1 cellular context compared by ENCODE assay signal in the genomic region with DNA sequence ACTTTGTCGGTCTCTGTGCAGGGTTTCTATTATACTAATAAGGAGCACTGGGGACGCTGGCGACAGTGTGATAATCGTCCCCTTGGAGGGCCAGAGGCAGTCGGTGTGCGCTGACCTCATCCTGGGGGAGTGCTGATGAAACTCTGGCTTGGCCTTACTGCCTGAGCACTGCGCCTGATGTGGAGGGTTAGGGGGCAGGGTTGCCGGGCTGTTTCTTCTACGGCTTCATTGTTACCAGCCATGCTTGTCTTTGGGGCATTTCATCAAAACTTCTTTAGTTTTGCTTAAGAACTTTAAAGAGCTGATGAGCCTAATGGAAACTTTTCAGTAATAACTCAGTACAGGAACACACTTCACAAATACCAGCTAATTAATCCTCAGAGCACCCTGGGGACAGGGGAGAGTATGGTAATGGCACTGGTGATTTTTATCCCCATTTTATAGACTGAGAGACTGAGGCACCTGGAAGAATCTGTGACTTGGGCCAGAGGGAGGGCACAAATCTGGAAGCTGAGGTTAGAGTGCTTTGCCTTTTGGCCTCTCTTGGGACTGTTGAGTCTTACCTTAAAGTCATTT.
TF ChIP-seq lines count a peak whose summit lies in the region.

No MANE protein-coding gene starts in this region.

TF ChIP-seq in K562, 482 proteins besides CTCF, POLR2A, EP300 and RAD21 (continued from another document and continues in another):
- TF ChIP-seq, protein P1, sequence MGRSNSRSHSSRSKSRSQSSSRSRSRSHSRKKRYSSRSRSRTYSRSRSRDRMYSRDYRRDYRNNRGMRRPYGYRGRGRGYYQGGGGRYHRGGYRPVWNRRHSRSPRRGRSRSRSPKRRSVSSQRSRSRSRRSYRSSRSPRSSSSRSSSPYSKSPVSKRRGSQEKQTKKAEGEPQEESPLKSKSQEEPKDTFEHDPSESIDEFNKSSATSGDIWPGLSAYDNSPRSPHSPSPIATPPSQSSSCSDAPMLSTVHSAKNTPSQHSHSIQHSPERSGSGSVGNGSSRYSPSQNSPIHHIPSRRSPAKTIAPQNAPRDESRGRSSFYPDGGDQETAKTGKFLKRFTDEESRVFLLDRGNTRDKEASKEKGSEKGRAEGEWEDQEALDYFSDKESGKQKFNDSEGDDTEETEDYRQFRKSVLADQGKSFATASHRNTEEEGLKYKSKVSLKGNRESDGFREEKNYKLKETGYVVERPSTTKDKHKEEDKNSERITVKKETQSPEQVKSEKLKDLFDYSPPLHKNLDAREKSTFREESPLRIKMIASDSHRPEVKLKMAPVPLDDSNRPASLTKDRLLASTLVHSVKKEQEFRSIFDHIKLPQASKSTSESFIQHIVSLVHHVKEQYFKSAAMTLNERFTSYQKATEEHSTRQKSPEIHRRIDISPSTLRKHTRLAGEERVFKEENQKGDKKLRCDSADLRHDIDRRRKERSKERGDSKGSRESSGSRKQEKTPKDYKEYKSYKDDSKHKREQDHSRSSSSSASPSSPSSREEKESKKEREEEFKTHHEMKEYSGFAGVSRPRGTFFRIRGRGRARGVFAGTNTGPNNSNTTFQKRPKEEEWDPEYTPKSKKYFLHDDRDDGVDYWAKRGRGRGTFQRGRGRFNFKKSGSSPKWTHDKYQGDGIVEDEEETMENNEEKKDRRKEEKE (IDR thresholded peaks at IDR 0.05; ENCODE audit: borderline replicate concordance in 1 of 2, control insufficient read depth in 1 of 2, low read depth in 2 of 2, low read length in 1 of 2), result no peak
- TF ChIP-seq, protein P2, sequence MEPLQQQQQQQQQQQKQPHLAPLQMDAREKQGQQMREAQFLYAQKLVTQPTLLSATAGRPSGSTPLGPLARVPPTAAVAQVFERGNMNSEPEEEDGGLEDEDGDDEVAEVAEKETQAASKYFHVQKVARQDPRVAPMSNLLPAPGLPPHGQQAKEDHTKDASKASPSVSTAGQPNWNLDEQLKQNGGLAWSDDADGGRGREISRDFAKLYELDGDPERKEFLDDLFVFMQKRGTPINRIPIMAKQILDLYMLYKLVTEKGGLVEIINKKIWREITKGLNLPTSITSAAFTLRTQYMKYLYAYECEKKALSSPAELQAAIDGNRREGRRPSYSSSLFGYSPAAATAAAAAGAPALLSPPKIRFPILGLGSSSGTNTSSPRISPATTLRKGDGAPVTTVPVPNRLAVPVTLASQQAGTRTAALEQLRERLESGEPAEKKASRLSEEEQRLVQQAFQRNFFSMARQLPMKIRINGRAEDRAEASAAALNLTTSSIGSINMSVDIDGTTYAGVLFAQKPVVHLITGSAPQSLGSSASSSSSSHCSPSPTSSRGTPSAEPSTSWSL (CRISPR knock-in tag; IDR thresholded peaks at IDR 0.05; ENCODE audit: borderline replicate concordance), result no peak
- no peak for TF ChIP-seq TFAM (CRISPR knock-in tag; conservative IDR thresholded peaks at IDR 0.05)
- TF ChIP-seq, protein P3, sequence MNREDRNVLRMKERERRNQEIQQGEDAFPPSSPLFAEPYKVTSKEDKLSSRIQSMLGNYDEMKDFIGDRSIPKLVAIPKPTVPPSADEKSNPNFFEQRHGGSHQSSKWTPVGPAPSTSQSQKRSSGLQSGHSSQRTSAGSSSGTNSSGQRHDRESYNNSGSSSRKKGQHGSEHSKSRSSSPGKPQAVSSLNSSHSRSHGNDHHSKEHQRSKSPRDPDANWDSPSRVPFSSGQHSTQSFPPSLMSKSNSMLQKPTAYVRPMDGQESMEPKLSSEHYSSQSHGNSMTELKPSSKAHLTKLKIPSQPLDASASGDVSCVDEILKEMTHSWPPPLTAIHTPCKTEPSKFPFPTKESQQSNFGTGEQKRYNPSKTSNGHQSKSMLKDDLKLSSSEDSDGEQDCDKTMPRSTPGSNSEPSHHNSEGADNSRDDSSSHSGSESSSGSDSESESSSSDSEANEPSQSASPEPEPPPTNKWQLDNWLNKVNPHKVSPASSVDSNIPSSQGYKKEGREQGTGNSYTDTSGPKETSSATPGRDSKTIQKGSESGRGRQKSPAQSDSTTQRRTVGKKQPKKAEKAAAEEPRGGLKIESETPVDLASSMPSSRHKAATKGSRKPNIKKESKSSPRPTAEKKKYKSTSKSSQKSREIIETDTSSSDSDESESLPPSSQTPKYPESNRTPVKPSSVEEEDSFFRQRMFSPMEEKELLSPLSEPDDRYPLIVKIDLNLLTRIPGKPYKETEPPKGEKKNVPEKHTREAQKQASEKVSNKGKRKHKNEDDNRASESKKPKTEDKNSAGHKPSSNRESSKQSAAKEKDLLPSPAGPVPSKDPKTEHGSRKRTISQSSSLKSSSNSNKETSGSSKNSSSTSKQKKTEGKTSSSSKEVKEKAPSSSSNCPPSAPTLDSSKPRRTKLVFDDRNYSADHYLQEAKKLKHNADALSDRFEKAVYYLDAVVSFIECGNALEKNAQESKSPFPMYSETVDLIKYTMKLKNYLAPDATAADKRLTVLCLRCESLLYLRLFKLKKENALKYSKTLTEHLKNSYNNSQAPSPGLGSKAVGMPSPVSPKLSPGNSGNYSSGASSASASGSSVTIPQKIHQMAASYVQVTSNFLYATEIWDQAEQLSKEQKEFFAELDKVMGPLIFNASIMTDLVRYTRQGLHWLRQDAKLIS (CRISPR knock-in tag; IDR thresholded peaks at IDR 0.05), result no peak
- TF ChIP-seq, protein P4, sequence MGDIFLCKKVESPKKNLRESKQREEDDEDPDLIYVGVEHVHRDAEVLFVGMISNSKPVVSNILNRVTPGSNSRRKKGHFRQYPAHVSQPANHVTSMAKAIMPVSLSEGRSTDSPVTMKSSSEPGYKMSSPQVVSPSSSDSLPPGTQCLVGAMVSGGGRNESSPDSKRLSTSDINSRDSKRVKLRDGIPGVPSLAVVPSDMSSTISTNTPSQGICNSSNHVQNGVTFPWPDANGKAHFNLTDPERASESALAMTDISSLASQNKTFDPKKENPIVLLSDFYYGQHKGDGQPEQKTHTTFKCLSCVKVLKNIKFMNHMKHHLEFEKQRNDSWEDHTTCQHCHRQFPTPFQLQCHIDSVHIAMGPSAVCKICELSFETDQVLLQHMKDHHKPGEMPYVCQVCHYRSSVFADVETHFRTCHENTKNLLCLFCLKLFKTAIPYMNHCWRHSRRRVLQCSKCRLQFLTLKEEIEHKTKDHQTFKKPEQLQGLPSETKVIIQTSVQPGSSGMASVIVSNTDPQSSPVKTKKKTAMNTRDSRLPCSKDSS (IDR thresholded peaks at IDR 0.05; ENCODE audit: low read depth, partially characterized antibody), result no peak
- no peak for TF ChIP-seq SRSF3 (IDR thresholded peaks at IDR 0.05; ENCODE audit: insufficient read depth, low read length)
- 0 out of 2 replicates have a peak, but pooled peaks have one; percentile 51 for TF ChIP-seq PTBP1 (IDR thresholded peaks at IDR 0.05; ENCODE audit: low read depth, low read length)
- TF ChIP-seq, protein P5, sequence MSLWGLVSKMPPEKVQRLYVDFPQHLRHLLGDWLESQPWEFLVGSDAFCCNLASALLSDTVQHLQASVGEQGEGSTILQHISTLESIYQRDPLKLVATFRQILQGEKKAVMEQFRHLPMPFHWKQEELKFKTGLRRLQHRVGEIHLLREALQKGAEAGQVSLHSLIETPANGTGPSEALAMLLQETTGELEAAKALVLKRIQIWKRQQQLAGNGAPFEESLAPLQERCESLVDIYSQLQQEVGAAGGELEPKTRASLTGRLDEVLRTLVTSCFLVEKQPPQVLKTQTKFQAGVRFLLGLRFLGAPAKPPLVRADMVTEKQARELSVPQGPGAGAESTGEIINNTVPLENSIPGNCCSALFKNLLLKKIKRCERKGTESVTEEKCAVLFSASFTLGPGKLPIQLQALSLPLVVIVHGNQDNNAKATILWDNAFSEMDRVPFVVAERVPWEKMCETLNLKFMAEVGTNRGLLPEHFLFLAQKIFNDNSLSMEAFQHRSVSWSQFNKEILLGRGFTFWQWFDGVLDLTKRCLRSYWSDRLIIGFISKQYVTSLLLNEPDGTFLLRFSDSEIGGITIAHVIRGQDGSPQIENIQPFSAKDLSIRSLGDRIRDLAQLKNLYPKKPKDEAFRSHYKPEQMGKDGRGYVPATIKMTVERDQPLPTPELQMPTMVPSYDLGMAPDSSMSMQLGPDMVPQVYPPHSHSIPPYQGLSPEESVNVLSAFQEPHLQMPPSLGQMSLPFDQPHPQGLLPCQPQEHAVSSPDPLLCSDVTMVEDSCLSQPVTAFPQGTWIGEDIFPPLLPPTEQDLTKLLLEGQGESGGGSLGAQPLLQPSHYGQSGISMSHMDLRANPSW (CRISPR knock-in tag; IDR thresholded peaks at IDR 0.05), result no peak
- no peak for TF ChIP-seq ZNF140 (CRISPR knock-in tag; IDR thresholded peaks at IDR 0.05)
- 0 out of 2 replicates have a peak, but pooled peaks have one; percentile 17 for TF ChIP-seq SMAD3 (CRISPR knock-in tag; conservative IDR thresholded peaks at IDR 0.05)
- TF ChIP-seq SRF (CRISPR knock-in tag; IDR thresholded peaks at IDR 0.05), result no peak
- no peak for TF ChIP-seq HOXB6 (CRISPR knock-in tag; IDR thresholded peaks at IDR 0.05; ENCODE audit: borderline replicate concordance)
- TF ChIP-seq BRCA1 (IDR thresholded peaks at IDR 0.05), result no peak
- TF ChIP-seq BRCA1 (CRISPR knock-in tag; IDR thresholded peaks at IDR 0.05), result no peak
- no peak for TF ChIP-seq GATA2 (CRISPR knock-in tag; IDR thresholded peaks at IDR 0.05)
- no peak for TF ChIP-seq ZBTB1 (CRISPR knock-in tag; IDR thresholded peaks at IDR 0.05; ENCODE audit: borderline replicate concordance, low read depth)
- TF ChIP-seq, protein P6, sequence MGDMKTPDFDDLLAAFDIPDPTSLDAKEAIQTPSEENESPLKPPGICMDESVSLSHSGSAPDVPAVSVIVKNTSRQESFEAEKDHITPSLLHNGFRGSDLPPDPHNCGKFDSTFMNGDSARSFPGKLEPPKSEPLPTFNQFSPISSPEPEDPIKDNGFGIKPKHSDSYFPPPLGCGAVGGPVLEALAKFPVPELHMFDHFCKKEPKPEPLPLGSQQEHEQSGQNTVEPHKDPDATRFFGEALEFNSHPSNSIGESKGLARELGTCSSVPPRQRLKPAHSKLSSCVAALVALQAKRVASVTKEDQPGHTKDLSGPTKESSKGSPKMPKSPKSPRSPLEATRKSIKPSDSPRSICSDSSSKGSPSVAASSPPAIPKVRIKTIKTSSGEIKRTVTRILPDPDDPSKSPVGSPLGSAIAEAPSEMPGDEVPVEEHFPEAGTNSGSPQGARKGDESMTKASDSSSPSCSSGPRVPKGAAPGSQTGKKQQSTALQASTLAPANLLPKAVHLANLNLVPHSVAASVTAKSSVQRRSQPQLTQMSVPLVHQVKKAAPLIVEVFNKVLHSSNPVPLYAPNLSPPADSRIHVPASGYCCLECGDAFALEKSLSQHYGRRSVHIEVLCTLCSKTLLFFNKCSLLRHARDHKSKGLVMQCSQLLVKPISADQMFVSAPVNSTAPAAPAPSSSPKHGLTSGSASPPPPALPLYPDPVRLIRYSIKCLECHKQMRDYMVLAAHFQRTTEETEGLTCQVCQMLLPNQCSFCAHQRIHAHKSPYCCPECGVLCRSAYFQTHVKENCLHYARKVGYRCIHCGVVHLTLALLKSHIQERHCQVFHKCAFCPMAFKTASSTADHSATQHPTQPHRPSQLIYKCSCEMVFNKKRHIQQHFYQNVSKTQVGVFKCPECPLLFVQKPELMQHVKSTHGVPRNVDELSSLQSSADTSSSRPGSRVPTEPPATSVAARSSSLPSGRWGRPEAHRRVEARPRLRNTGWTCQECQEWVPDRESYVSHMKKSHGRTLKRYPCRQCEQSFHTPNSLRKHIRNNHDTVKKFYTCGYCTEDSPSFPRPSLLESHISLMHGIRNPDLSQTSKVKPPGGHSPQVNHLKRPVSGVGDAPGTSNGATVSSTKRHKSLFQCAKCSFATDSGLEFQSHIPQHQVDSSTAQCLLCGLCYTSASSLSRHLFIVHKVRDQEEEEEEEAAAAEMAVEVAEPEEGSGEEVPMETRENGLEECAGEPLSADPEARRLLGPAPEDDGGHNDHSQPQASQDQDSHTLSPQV (IDR thresholded peaks at IDR 0.05), result peak; percentile 71
- TF ChIP-seq, protein P7, sequence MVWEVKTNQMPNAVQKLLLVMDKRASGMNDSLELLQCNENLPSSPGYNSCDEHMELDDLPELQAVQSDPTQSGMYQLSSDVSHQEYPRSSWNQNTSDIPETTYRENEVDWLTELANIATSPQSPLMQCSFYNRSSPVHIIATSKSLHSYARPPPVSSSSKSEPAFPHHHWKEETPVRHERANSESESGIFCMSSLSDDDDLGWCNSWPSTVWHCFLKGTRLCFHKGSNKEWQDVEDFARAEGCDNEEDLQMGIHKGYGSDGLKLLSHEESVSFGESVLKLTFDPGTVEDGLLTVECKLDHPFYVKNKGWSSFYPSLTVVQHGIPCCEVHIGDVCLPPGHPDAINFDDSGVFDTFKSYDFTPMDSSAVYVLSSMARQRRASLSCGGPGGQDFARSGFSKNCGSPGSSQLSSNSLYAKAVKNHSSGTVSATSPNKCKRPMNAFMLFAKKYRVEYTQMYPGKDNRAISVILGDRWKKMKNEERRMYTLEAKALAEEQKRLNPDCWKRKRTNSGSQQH (CRISPR knock-in tag; IDR thresholded peaks at IDR 0.05), result no peak
- no peak for TF ChIP-seq ELF1 (tag; IDR thresholded peaks at IDR 0.05)
